ENCODE assay signal across 10 cellular contexts in genomic region chr3:129793356-129793755, GRCh38.
A peak's percentile ranks its signal among the peaks of the same experiment; 100 is the strongest.
DNase-seq lines count a peak whose midpoint lies in the region; ATAC-seq, FAIRE-seq and TF ChIP-seq lines count a peak whose summit lies in the region.
"Had no signal": no experiment of that assay in that cellular context is flagged by ENCODE, and none has a peak within 500 bp of the region (broad histone marks: within the 10 kb centered on the region; RNA-seq: fewer than 3 reads in every experiment).

No MANE protein-coding gene starts in this region.

- H3K4me1 ChIP-seq in keratinocyte (ENCODE audit: control insufficient read depth, extremely low read depth, insufficient read depth, low read length): peaks cover 24% of the 10 kb centered on the region

- no peak overlapping the region for H2AFZ ChIP-seq in keratinocyte (ENCODE audit: control insufficient read depth, low read length)

- H3K4me1 Mint-ChIP-seq in stimulated activated naive CD8-positive, alpha-beta T cell treated with anti-CD3 and anti-CD28 coated beads, Interleukin-15, amount 100 ng/mL, for 72 hours: peaks cover 21% of the 10 kb centered on the region
- peaks cover 35% of the 10 kb centered on the region for H3K4me1 Mint-ChIP-seq in WTC11

- peak overlapping the region; percentile 71 to 93 (median 86) for H3K4me3 ChIP-seq in keratinocyte (ENCODE audit: control insufficient read depth in 2 of 3, extremely low read depth in 1 of 3, insufficient read depth in 2 of 3, low read depth in 1 of 3, low read length in 3 of 3)

- H3K27me3 ChIP-seq in keratinocyte (ENCODE audit: control insufficient read depth, extremely low read depth, insufficient read depth, low read length): no peaks in the 10 kb centered on the region

- H3K27ac ChIP-seq in keratinocyte (ENCODE audit: control insufficient read depth, insufficient read depth, low read length): peak overlapping the region; percentile 90

- no peak for DNase-seq in stimulated activated naive CD8-positive, alpha-beta T cell treated with anti-CD3 and anti-CD28 coated beads, Interleukin-15, amount 100 ng/mL, for 72 hours
- DNase-seq in stimulated activated naive CD8-positive, alpha-beta T cell treated with anti-CD3 and anti-CD28 coated beads, Interleukin-15, Interleukin-2, amounts not matched to agents 100 U/mL and 50 U/mL, for 24 hours: no peak
- DNase-seq in WTC11 (ENCODE audit: low spot score) (no peak), keratinocyte (ENCODE audit: low read depth, low spot score) (no peak), GM10248 (ENCODE audit: extremely low spot score) (no peak), iPS-NIHi7 (ENCODE audit: extremely low spot score) (no peak), T-helper 1 cell (no peak), medulla oblongata (ENCODE audit: extremely low spot score) (no peak)
- DNase-seq: activated gamma-delta T cell, NCI-H2171 had no signal

- H3K4me3 Mint-ChIP-seq in stimulated activated naive CD8-positive, alpha-beta T cell treated with anti-CD3 and anti-CD28 coated beads, Interleukin-15, amount 100 ng/mL, for 72 hours: no peak overlapping the region
- H3K4me3 Mint-ChIP-seq in WTC11: peak overlapping the region; percentile 10; the same call in 1 of the 2 replicates

- H3K9ac ChIP-seq in keratinocyte (ENCODE audit: control insufficient read depth, extremely low read depth, insufficient read depth, low read length): peak overlapping the region; percentile 91

- H3K27ac Mint-ChIP-seq in stimulated activated naive CD8-positive, alpha-beta T cell treated with anti-CD3 and anti-CD28 coated beads, Interleukin-15, amount 100 ng/mL, for 72 hours: no peak overlapping the region
- H3K27ac Mint-ChIP-seq in WTC11: peak overlapping the region; percentile 95; the same call in 1 of the 2 replicates

- peak overlapping the region; percentile 75 for H3K4me2 ChIP-seq in keratinocyte (ENCODE audit: control insufficient read depth, extremely low read depth, insufficient read depth, low read depth, low read length)

- no peaks in the 10 kb centered on the region for H3K9me3 ChIP-seq in keratinocyte (ENCODE audit: control insufficient read depth, low read depth, low read length)

- CTCF ChIA-PET in WTC11 (lab: Charles Lee) (interaction anchor here (1.0 to 1.1 kb wide), 2 partner anchors 165 to 168 kb away, joined by 3 to 4 read pairs; no protein-coding TSS in a partner anchor), GM10248 (lab: Yijun Ruan, JAX) (interaction anchor here (1.0 to 1.4 kb wide), 4 partner anchors 9 to 122 kb away, joined by 3 to 4 read pairs (median 3); no protein-coding TSS in a partner anchor)

- ATAC-seq in stimulated activated naive CD8-positive, alpha-beta T cell treated with anti-CD3 and anti-CD28 coated beads, Interleukin-15, amount 100 ng/mL, for 72 hours: peak; percentile 52
- ATAC-seq in stimulated activated naive CD8-positive, alpha-beta T cell treated with anti-CD3 and anti-CD28 coated beads, Interleukin-15, Interleukin-2, amounts not matched to agents 100 U/mL and 50 U/mL, for 24 hours: no peak
- no peak for ATAC-seq in WTC11

- dilution Hi-C loops in keratinocyte (cut with MboI; ENCODE audit: extremely low pct_ligation_motif_present, low sequenced_read_pairs): no loop called here

- no peaks in the 10 kb centered on the region for H3K9me3 Mint-ChIP-seq in stimulated activated naive CD8-positive, alpha-beta T cell treated with anti-CD3 and anti-CD28 coated beads, Interleukin-15, amount 100 ng/mL, for 72 hours
- no peaks in the 10 kb centered on the region for H3K9me3 Mint-ChIP-seq in WTC11

- no peaks in the 10 kb centered on the region for H3K27me3 Mint-ChIP-seq in stimulated activated naive CD8-positive, alpha-beta T cell treated with anti-CD3 and anti-CD28 coated beads, Interleukin-15, amount 100 ng/mL, for 72 hours
- H3K27me3 Mint-ChIP-seq in WTC11 (ENCODE audit: low read depth): no peaks in the 10 kb centered on the region

- no peaks in the 10 kb centered on the region for H3K36me3 Mint-ChIP-seq in WTC11

- H3K79me2 ChIP-seq in keratinocyte (ENCODE audit: control insufficient read depth, insufficient read depth, low read length): peaks cover 61% of the 10 kb centered on the region

- H3K36me3 ChIP-seq in keratinocyte (ENCODE audit: control insufficient read depth in 2 of 2, extremely low read depth in 1 of 2, insufficient read depth in 2 of 2, low read length in 2 of 2): no peaks in the 10 kb centered on the region

- FAIRE-seq in keratinocyte (lab: Jason Lieb, UNC): peak; percentile 13

- POLR2A ChIA-PET in WTC11 (lab: Charles Lee): interaction anchor here (1.8 kb wide), 1 partner anchor 166 kb away, joined by 4 read pairs; no protein-coding TSS in a partner anchor
- POLR2A ChIA-PET in GM10248 (lab: Yijun Ruan, JAX): no interaction called here

- TF ChIP-seq CTCF in WTC11 (IDR thresholded peaks at IDR 0.05): no peak
- no peak for TF ChIP-seq CTCF in keratinocyte (optimal IDR thresholded peaks at IDR 0.05 in 1 of 3, IDR thresholded peaks at IDR 0.05 in 1 of 3, conservative IDR thresholded peaks at IDR 0.05 in 1 of 3; ENCODE audit: extremely low read depth in 1 of 3, insufficient read depth in 2 of 3, low read length in 3 of 3)
- no peak for TF ChIP-seq CTCF in GM10248 (IDR thresholded peaks at IDR 0.05; ENCODE audit: control extremely low read depth, extremely low read depth, low read depth, missing control alignments)

- H3K9me1 ChIP-seq in keratinocyte (ENCODE audit: control insufficient read depth, extremely low read depth, insufficient read depth, low read length): no peaks in the 10 kb centered on the region

- no peaks in the 10 kb centered on the region for H4K20me1 ChIP-seq in keratinocyte (ENCODE audit: control insufficient read depth, extremely low read depth, insufficient read depth, low read length)

TF ChIP-seq in WTC11, 78 proteins besides CTCF, POLR2A, EP300 and RAD21 (continues in another document):
- no peak for TF ChIP-seq ATF2 (CRISPR knock-in tag; IDR thresholded peaks at IDR 0.05; ENCODE audit: borderline replicate concordance, low read depth)
- no peak for TF ChIP-seq ZNF532 (CRISPR knock-in tag; IDR thresholded peaks at IDR 0.05; ENCODE audit: borderline replicate concordance)
- TF ChIP-seq FOXJ3 (CRISPR knock-in tag; IDR thresholded peaks at IDR 0.05; ENCODE audit: borderline replicate concordance): no peak
- TF ChIP-seq ZMAT4 (CRISPR knock-in tag; IDR thresholded peaks at IDR 0.05): no peak
- TF ChIP-seq MYBL2 (CRISPR knock-in tag; IDR thresholded peaks at IDR 0.05): no peak
- TF ChIP-seq TEAD1 (CRISPR knock-in tag; IDR thresholded peaks at IDR 0.05): no peak
- TF ChIP-seq CREB1 (CRISPR knock-in tag; IDR thresholded peaks at IDR 0.05): no peak
- no peak for TF ChIP-seq SOX15 (CRISPR knock-in tag; IDR thresholded peaks at IDR 0.05)
- TF ChIP-seq ZNF317 (CRISPR knock-in tag; IDR thresholded peaks at IDR 0.05; ENCODE audit: borderline replicate concordance, low read depth): no peak
- no peak for TF ChIP-seq SMAD3 (CRISPR knock-in tag; IDR thresholded peaks at IDR 0.05; ENCODE audit: borderline replicate concordance)
- no peak for TF ChIP-seq SP1 (CRISPR knock-in tag; conservative IDR thresholded peaks at IDR 0.05)
- no peak for TF ChIP-seq KAT7 (CRISPR knock-in tag; IDR thresholded peaks at IDR 0.05; ENCODE audit: borderline replicate concordance)
- no peak for TF ChIP-seq NFATC4 (CRISPR knock-in tag; IDR thresholded peaks at IDR 0.05)
- TF ChIP-seq NR3C1 (CRISPR knock-in tag; conservative IDR thresholded peaks at IDR 0.05; ENCODE audit: low read depth): no peak
